1 cellular context compared by ENCODE assay signal in the genomic region with DNA sequence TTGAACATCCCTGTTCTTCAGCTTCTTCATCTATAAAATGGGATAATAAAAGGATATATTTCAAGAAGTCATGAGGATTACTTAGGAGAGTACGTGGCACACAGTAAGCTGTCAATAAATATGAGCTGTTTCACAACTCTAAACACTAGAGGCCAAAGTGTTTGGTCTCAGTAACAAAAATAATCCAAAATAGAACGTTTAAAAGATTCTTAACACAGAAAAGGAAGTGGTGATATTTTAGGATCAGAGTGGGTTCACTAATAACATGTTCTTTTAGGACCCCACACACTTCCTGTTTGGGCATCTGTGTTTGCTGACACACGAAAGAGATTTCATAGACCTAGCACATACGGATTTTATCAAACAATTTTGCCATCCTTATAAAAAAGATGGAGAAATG.
TF ChIP-seq lines count a peak whose summit lies in the region.

No MANE protein-coding gene starts in this region.

TF ChIP-seq in K562, 482 proteins besides CTCF, POLR2A, EP300 and RAD21 (continued from another document):
- TF ChIP-seq, protein P1, sequence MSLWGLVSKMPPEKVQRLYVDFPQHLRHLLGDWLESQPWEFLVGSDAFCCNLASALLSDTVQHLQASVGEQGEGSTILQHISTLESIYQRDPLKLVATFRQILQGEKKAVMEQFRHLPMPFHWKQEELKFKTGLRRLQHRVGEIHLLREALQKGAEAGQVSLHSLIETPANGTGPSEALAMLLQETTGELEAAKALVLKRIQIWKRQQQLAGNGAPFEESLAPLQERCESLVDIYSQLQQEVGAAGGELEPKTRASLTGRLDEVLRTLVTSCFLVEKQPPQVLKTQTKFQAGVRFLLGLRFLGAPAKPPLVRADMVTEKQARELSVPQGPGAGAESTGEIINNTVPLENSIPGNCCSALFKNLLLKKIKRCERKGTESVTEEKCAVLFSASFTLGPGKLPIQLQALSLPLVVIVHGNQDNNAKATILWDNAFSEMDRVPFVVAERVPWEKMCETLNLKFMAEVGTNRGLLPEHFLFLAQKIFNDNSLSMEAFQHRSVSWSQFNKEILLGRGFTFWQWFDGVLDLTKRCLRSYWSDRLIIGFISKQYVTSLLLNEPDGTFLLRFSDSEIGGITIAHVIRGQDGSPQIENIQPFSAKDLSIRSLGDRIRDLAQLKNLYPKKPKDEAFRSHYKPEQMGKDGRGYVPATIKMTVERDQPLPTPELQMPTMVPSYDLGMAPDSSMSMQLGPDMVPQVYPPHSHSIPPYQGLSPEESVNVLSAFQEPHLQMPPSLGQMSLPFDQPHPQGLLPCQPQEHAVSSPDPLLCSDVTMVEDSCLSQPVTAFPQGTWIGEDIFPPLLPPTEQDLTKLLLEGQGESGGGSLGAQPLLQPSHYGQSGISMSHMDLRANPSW (CRISPR knock-in tag; IDR thresholded peaks at IDR 0.05) = no peak
- no peak for TF ChIP-seq EHMT2 (IDR thresholded peaks at IDR 0.05)
- TF ChIP-seq SOX6 (IDR thresholded peaks at IDR 0.05) = no peak
- TF ChIP-seq ZNF175 (CRISPR knock-in tag; IDR thresholded peaks at IDR 0.05; ENCODE audit: low read depth) = no peak
- TF ChIP-seq, protein P2, sequence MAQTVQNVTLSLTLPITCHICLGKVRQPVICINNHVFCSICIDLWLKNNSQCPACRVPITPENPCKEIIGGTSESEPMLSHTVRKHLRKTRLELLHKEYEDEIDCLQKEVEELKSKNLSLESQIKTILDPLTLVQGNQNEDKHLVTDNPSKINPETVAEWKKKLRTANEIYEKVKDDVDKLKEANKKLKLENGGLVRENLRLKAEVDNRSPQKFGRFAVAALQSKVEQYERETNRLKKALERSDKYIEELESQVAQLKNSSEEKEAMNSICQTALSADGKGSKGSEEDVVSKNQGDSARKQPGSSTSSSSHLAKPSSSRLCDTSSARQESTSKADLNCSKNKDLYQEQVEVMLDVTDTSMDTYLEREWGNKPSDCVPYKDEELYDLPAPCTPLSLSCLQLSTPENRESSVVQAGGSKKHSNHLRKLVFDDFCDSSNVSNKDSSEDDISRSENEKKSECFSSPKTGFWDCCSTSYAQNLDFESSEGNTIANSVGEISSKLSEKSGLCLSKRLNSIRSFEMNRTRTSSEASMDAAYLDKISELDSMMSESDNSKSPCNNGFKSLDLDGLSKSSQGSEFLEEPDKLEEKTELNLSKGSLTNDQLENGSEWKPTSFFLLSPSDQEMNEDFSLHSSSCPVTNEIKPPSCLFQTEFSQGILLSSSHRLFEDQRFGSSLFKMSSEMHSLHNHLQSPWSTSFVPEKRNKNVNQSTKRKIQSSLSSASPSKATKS (CRISPR knock-in tag; IDR thresholded peaks at IDR 0.05) = no peak
- TF ChIP-seq EGR1 (conservative IDR thresholded peaks at IDR 0.05) = no peak
- TF ChIP-seq, protein P3, sequence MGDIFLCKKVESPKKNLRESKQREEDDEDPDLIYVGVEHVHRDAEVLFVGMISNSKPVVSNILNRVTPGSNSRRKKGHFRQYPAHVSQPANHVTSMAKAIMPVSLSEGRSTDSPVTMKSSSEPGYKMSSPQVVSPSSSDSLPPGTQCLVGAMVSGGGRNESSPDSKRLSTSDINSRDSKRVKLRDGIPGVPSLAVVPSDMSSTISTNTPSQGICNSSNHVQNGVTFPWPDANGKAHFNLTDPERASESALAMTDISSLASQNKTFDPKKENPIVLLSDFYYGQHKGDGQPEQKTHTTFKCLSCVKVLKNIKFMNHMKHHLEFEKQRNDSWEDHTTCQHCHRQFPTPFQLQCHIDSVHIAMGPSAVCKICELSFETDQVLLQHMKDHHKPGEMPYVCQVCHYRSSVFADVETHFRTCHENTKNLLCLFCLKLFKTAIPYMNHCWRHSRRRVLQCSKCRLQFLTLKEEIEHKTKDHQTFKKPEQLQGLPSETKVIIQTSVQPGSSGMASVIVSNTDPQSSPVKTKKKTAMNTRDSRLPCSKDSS (IDR thresholded peaks at IDR 0.05; ENCODE audit: low read depth, partially characterized antibody) = no peak
